In genomic region chr13:114071991-114072390, GRCh38 we compare ENCODE assay signal across 13 cellular contexts.
DNase-seq lines count a peak whose midpoint lies in the region; ATAC-seq and TF ChIP-seq lines count a peak whose summit lies in the region.
"Had no signal": no experiment of that assay in that cellular context is flagged by ENCODE, and none has a peak within 500 bp of the region (broad histone marks: within the 10 kb centered on the region; RNA-seq: fewer than 3 reads in every experiment).

No MANE protein-coding gene starts in this region.

- peaks cover 11% of the 10 kb centered on the region; the same call in 1 of the 2 replicates for H3K79me2 ChIP-seq in GM23338 (replicated peaks; ENCODE audit: insufficient read depth)

- H3K27me3 Mint-ChIP-seq in brain (peaks cover 4% of the 10 kb centered on the region), GM23338 (ENCODE audit: insufficient read depth, low read depth, poor library complexity) (peaks cover 9% of the 10 kb centered on the region)
- H3K27me3 Mint-ChIP-seq: activated T-helper 17 cell treated with anti-CD3 and anti-CD28 coated beads, Interleukin-2, amount 50 U/mL, for 72 hours had no signal

- peak overlapping the region; percentile 90 to 99 (median 98) for H3K27ac Mint-ChIP-seq in brain
- H3K27ac Mint-ChIP-seq in GM23338, result no peak overlapping the region
- H3K27ac Mint-ChIP-seq: activated T-helper 17 cell treated with anti-CD3 and anti-CD28 coated beads, Interleukin-2, amount 50 U/mL, for 72 hours had no signal

- WGBS in heart left ventricle, 4 donors, result 76 to 80% (median 79%) methylated on average over 14 of the region's 14 CpGs

- peaks cover 6% of the 10 kb centered on the region; the same call in 1 of the 2 replicates for H4K20me1 ChIP-seq in GM23338 (replicated peaks; ENCODE audit: insufficient read depth)

- peaks cover 5% of the 10 kb centered on the region; the same call in 1 of the 2 replicates for H3F3A ChIP-seq in GM23338 (replicated peaks; ENCODE audit: low read depth)

- no peak overlapping the region for H3K4me3 ChIP-seq in heart left ventricle
- H3K4me3 ChIP-seq in mucosa of descending colon, result no peak overlapping the region
- H3K4me3 ChIP-seq in vagina, result no peak overlapping the region
- H3K4me3 ChIP-seq in GM23338, result no peak overlapping the region
- H3K4me3 ChIP-seq: K562, SJCRH30 had no signal

- peaks cover 0 to 24% (median 14%) of the 10 kb centered on the region in 12 donors for H3K4me1 ChIP-seq in heart left ventricle
- H3K4me1 ChIP-seq in mucosa of descending colon (ENCODE audit: low read depth), result no peaks in the 10 kb centered on the region
- peaks cover 28% of the 10 kb centered on the region for H3K4me1 ChIP-seq in vagina
- H3K4me1 ChIP-seq in GM23338 (ENCODE audit: insufficient read depth), result no peaks in the 10 kb centered on the region; the same call in 1 of the 2 replicates
- H3K4me1 ChIP-seq: SJCRH30 had no signal

- H3K4me3 Mint-ChIP-seq in brain, result peak overlapping the region in 4 of 5 experiments; percentile 15 to 57 (median 53)
- no peak overlapping the region for H3K4me3 Mint-ChIP-seq in GM23338
- H3K4me3 Mint-ChIP-seq: activated T-helper 17 cell treated with anti-CD3 and anti-CD28 coated beads, Interleukin-2, amount 50 U/mL, for 72 hours had no signal

- H3K36me3 Mint-ChIP-seq in brain, result peaks cover 32% of the 10 kb centered on the region
- peaks cover 25% of the 10 kb centered on the region for H3K36me3 Mint-ChIP-seq in GM23338 (ENCODE audit: low read depth)

- intact Hi-C loops in heart left ventricle (cut with DNase I) (no loop called here), Right ventricle myocardium inferior (cut with DNase I) (no loop called here), mucosa of descending colon (cut with DNase I, micrococcal nuclease) (no loop called here), vagina (cut with DNase I) (no loop called here)

- no peak overlapping the region for H3K4me2 ChIP-seq in GM23338

- ATAC-seq in heart left ventricle (no peak), Right ventricle myocardium inferior (no peak), mucosa of descending colon (no peak), HG03521 (IDR thresholded peaks at IDR 0.05; ENCODE audit: unreplicated experiment) (no peak), GM18511 (IDR thresholded peaks at IDR 0.05; ENCODE audit: unreplicated experiment) (no peak), GM23338 (no peak)
- ATAC-seq: activated T-helper 17 cell treated with anti-CD3 and anti-CD28 coated beads, Interleukin-2, amount 50 U/mL, for 72 hours; K562 had no signal

- peaks cover 69% of the 10 kb centered on the region for H3K4me1 Mint-ChIP-seq in brain
- H3K4me1 Mint-ChIP-seq in GM23338, result peaks cover 16% of the 10 kb centered on the region

- TF ChIP-seq POLR2A in heart left ventricle (IDR thresholded peaks at IDR 0.05) (no peak), vagina (IDR thresholded peaks at IDR 0.05) (no peak)

- DNase-seq in heart left ventricle (peak in 3 of 5 donors; percentile 10 to 33 (median 22)), Right ventricle myocardium inferior (ENCODE audit: missing footprints) (no peak), mucosa of descending colon (peak in 2 of 3 donors; percentile 19 to 27), vagina (ENCODE audit: extremely low spot score in 2 of 2) (no peak), GM23338 (ENCODE audit: low spot score) (no peak)
- DNase-seq: NCI-H1436, NCI-H524, SJCRH30 had no signal

- H3K9me3 Mint-ChIP-seq in brain (peaks cover 0 to 3% (median 0%) of the 10 kb centered on the region in 5 experiments), GM23338 (peaks cover 7% of the 10 kb centered on the region)
- H3K9me3 Mint-ChIP-seq: activated T-helper 17 cell treated with anti-CD3 and anti-CD28 coated beads, Interleukin-2, amount 50 U/mL, for 72 hours had no signal

- H3K27me3 ChIP-seq in heart left ventricle (no peaks in the 10 kb centered on the region), vagina (no peaks in the 10 kb centered on the region), GM23338 (ENCODE audit: insufficient read depth) (no peaks in the 10 kb centered on the region)
- H3K27me3 ChIP-seq: SJCRH30 had no signal

- no peak overlapping the region for H2AFZ ChIP-seq in GM23338

- TF ChIP-seq CTCF in heart left ventricle (IDR thresholded peaks at IDR 0.05), result no peak
- no peak for TF ChIP-seq CTCF in brain (conservative IDR thresholded peaks at IDR 0.05)
- TF ChIP-seq CTCF in mucosa of descending colon (IDR thresholded peaks at IDR 0.05), result no peak
- TF ChIP-seq CTCF in vagina (IDR thresholded peaks at IDR 0.05), result no peak
- TF ChIP-seq CTCF in GM23338 (conservative IDR thresholded peaks at IDR 0.05; ENCODE audit: low read depth in 2 of 2), result no peak

- H3K9me2 ChIP-seq in GM23338 (ENCODE audit: insufficient read depth), result no peaks in the 10 kb centered on the region

- H3K27ac ChIP-seq in heart left ventricle (no peak overlapping the region), vagina (peak overlapping the region; percentile 20), GM23338 (ENCODE audit: low read depth) (no peak overlapping the region)
- H3K27ac ChIP-seq: SJCRH30 had no signal

- H3K36me3 ChIP-seq in heart left ventricle (peaks cover 0 to 31% (median 0%) of the 10 kb centered on the region in 9 donors), mucosa of descending colon (ENCODE audit: low read depth) (no peaks in the 10 kb centered on the region), vagina (no peaks in the 10 kb centered on the region), GM23338 (ENCODE audit: insufficient read depth) (no peaks in the 10 kb centered on the region; the same call in 1 of the 2 replicates)

- H3K9me3 ChIP-seq in heart left ventricle, result no peaks in the 10 kb centered on the region
- H3K9me3 ChIP-seq in mucosa of descending colon, result no peaks in the 10 kb centered on the region
- no peaks in the 10 kb centered on the region for H3K9me3 ChIP-seq in vagina
- H3K9me3 ChIP-seq: SJCRH30 had no signal

TF ChIP-seq in GM23338, 12 proteins besides CTCF, POLR2A, EP300 and RAD21 (continues in another document):
- TF ChIP-seq STAT1 (IDR thresholded peaks at IDR 0.05; ENCODE audit: unreplicated experiment), result no peak
- no peak for TF ChIP-seq EZH2 (IDR thresholded peaks at IDR 0.05; ENCODE audit: low read depth, unreplicated experiment)
- no peak for TF ChIP-seq ZNF462 (CRISPR knock-in tag; IDR thresholded peaks at IDR 0.05)
- TF ChIP-seq ZNF114 (CRISPR knock-in tag; IDR thresholded peaks at IDR 0.05), result no peak
- no peak for TF ChIP-seq NANOG (IDR thresholded peaks at IDR 0.05; ENCODE audit: borderline replicate concordance)
- TF ChIP-seq ZNF331 (CRISPR knock-in tag; IDR thresholded peaks at IDR 0.05; ENCODE audit: low read depth), result no peak
- no peak for TF ChIP-seq POLR2AphosphoS5 (IDR thresholded peaks at IDR 0.05; ENCODE audit: low read depth)

Comparison
In these comparisons a context has a peak if more than half of its experiments do, and no peak if none do; other contexts are left out.
1. DNase-seq: peak in heart left ventricle (3 of 5) and mucosa of descending colon (2 of 3); none in Right ventricle myocardium inferior (single experiment), vagina (0 of 2) and GM23338 (single experiment).